Comparison of ENCODE assay signal across 27 cellular contexts in genomic region chr9:99114846-99115500, GRCh38. TPM values are rescaled to one million over a fixed set of nuclear protein-coding genes. Genes with fewer than 3 reads are reported as not detected.
DNase-seq lines count a peak whose midpoint lies in the region; ATAC-seq and TF ChIP-seq lines count a peak whose summit lies in the region.
"Had no signal": no experiment of that assay in that cellular context is flagged by ENCODE, and none has a peak within 500 bp of the region (broad histone marks: within the 10 kb centered on the region; RNA-seq: fewer than 3 reads in every experiment).

No MANE protein-coding gene starts in this region.

- DNase-seq in CD8-positive, alpha-beta T cell = no peak
- DNase-seq in NCI-H2171 (lab: John Stamatoyannopoulos, UW) (peak; percentile 43), cerebellar cortex (ENCODE audit: low spot score) (peak; percentile 57), sciatic nerve (ENCODE audit: low spot score) (no peak), prostate gland (ENCODE audit: low spot score) (no peak)
- no peak for DNase-seq in activated CD4-positive, CD25-positive, alpha-beta regulatory T cell treated with anti-CD3 and anti-CD28 coated beads, Interleukin-2, amount 50 U/mL, for 72 hours
- DNase-seq in activated naive CD4-positive, alpha-beta T cell treated with Interleukin-2 at 50 U/mL for 16 hours = no peak
- DNase-seq: ACHN; activated CD4-positive, alpha-beta memory T cell treated with anti-CD3 and anti-CD28 coated beads for 36 hours; activated CD8-positive, alpha-beta memory T cell treated with anti-CD3 and anti-CD28 coated beads, Interleukin-2, amount 50 U/mL, for 48 hours; effector CD4-positive, alpha-beta T cell; erythroblast; foreskin keratinocyte; hippocampal formation; left lung; MG63; midbrain; NCI-H1417; NCI-H2081; NCI-H446; nephron progenitor cell had no signal

- no peaks in the 10 kb centered on the region for H3K9me3 ChIP-seq in CD8-positive, alpha-beta T cell (ENCODE audit: low read length)
- H3K9me3 ChIP-seq in neutrophil (no peaks in the 10 kb centered on the region), prostate gland (no peaks in the 10 kb centered on the region)
- H3K9me3 ChIP-seq: BLaER1, left lung, MG63 had no signal

- peak overlapping the region; percentile 78 for H3K27ac Mint-ChIP-seq in CD8-positive, alpha-beta T cell
- H3K27ac Mint-ChIP-seq: activated CD4-positive, alpha-beta memory T cell treated with anti-CD3 and anti-CD28 coated beads for 36 hours; activated T-helper 2 cell treated with anti-CD3 and anti-CD28 coated beads, Interferon-gamma antibody, Interleukin-2, Interleukin-4, amounts not matched to agents 10 μg/mL and 5 μg/mL and 100 μg/mL, durations not matched to agents 14 hours and 24 hours and 36 hours; nephron progenitor cell; stimulated activated memory B cell treated with anti-CD40 and anti-IgM and Interleukin-4, amounts not matched to agents 10 μg/mL and 1 μg/mL and 100 μg/mL, for 72 hours had no signal

- WGBS in prostate gland = 81% methylated on average over 6 of the region's 6 CpGs

- no peak for ATAC-seq in CD8-positive, alpha-beta T cell
- no peak for ATAC-seq in sciatic nerve
- ATAC-seq: left lung; stimulated activated memory B cell treated with anti-CD40 and anti-IgM and Interleukin-4, amounts not matched to agents 10 μg/mL and 1 μg/mL and 100 μg/mL, for 72 hours; WTC11 had no signal

- CTCF ChIA-PET in CD8-positive, alpha-beta T cell (lab: Charles Lee) = interaction anchor here (2.9 to 3.0 kb wide), 2 partner anchors 19 to 114 kb away, joined by 14 to 15 read pairs; no protein-coding TSS in a partner anchor

- H3K36me3 Mint-ChIP-seq in CD8-positive, alpha-beta T cell = peaks cover 2% of the 10 kb centered on the region
- H3K36me3 Mint-ChIP-seq: activated CD4-positive, alpha-beta memory T cell treated with anti-CD3 and anti-CD28 coated beads for 36 hours had no signal

- POLR2A ChIA-PET in CD8-positive, alpha-beta T cell (lab: Charles Lee) = interaction anchor here (1.4 to 3.4 kb wide), 2 partner anchors 9 to 12 kb away, joined by 3 to 15 read pairs; no protein-coding TSS in a partner anchor

- no peak overlapping the region for H3K27ac ChIP-seq in CD8-positive, alpha-beta T cell (ENCODE audit: low read depth, low read length)
- H3K27ac ChIP-seq in neutrophil (peak overlapping the region; percentile 75), prostate gland (no peak overlapping the region)
- H3K27ac ChIP-seq: BLaER1, foreskin keratinocyte, left lung had no signal

- no peak for TF ChIP-seq CTCF in CD8-positive, alpha-beta T cell (IDR thresholded peaks at IDR 0.05)
- TF ChIP-seq CTCF in neutrophil (IDR thresholded peaks at IDR 0.05) (no peak), prostate gland (IDR thresholded peaks at IDR 0.05) (no peak)

- no peaks in the 10 kb centered on the region for H3K36me3 ChIP-seq in CD8-positive, alpha-beta T cell (ENCODE audit: insufficient read depth, low read length)
- no peaks in the 10 kb centered on the region for H3K36me3 ChIP-seq in neutrophil
- H3K36me3 ChIP-seq in prostate gland = no peaks in the 10 kb centered on the region
- H3K36me3 ChIP-seq: BLaER1, left lung, MG63 had no signal

- H3K9me3 Mint-ChIP-seq in CD8-positive, alpha-beta T cell = peaks cover 3% of the 10 kb centered on the region
- H3K9me3 Mint-ChIP-seq: activated CD4-positive, alpha-beta memory T cell treated with anti-CD3 and anti-CD28 coated beads for 36 hours; activated T-helper 2 cell treated with anti-CD3 and anti-CD28 coated beads, Interferon-gamma antibody, Interleukin-2, Interleukin-4, amounts not matched to agents 10 μg/mL and 5 μg/mL and 100 μg/mL, durations not matched to agents 14 hours and 24 hours and 36 hours; nephron progenitor cell; stimulated activated memory B cell treated with anti-CD40 and anti-IgM and Interleukin-4, amounts not matched to agents 10 μg/mL and 1 μg/mL and 100 μg/mL, for 72 hours had no signal

- H3K4me1 ChIP-seq in CD8-positive, alpha-beta T cell (ENCODE audit: insufficient read depth, low read length) = peaks cover 84% of the 10 kb centered on the region
- H3K4me1 ChIP-seq in neutrophil (ENCODE audit: control insufficient read depth in 1 of 2, insufficient read depth in 1 of 2, low read depth in 1 of 2, low read length in 1 of 2) = peaks cover 93 to 97% of the 10 kb centered on the region in 2 experiments
- H3K4me1 ChIP-seq in prostate gland (replicated peaks) = no peaks in the 10 kb centered on the region

- no peak overlapping the region for H3K4me3 ChIP-seq in CD8-positive, alpha-beta T cell (ENCODE audit: low read depth, low read length)
- H3K4me3 ChIP-seq in neutrophil (ENCODE audit: low read depth in 1 of 2, low read length in 1 of 2) = no peak overlapping the region
- no peak overlapping the region for H3K4me3 ChIP-seq in prostate gland
- H3K4me3 ChIP-seq: BLaER1, left lung, MG63 had no signal

- H3K27me3 ChIP-seq in CD8-positive, alpha-beta T cell (ENCODE audit: insufficient read depth, low read length) = no peaks in the 10 kb centered on the region
- H3K27me3 ChIP-seq in neutrophil (no peaks in the 10 kb centered on the region), prostate gland (replicated peaks; ENCODE audit: insufficient read depth) (no peaks in the 10 kb centered on the region)
- H3K27me3 ChIP-seq: BLaER1, foreskin keratinocyte, left lung, MG63 had no signal

- no peak overlapping the region for H3K4me3 Mint-ChIP-seq in CD8-positive, alpha-beta T cell
- H3K4me3 Mint-ChIP-seq: activated CD4-positive, alpha-beta memory T cell treated with anti-CD3 and anti-CD28 coated beads for 36 hours; nephron progenitor cell; stimulated activated memory B cell treated with anti-CD40 and anti-IgM and Interleukin-4, amounts not matched to agents 10 μg/mL and 1 μg/mL and 100 μg/mL, for 72 hours; WTC11 had no signal

- H3K27me3 Mint-ChIP-seq in CD8-positive, alpha-beta T cell (ENCODE audit: low read depth) = no peaks in the 10 kb centered on the region
- H3K27me3 Mint-ChIP-seq: activated CD4-positive, alpha-beta memory T cell treated with anti-CD3 and anti-CD28 coated beads for 36 hours; brain; stimulated activated memory B cell treated with anti-CD40 and anti-IgM and Interleukin-4, amounts not matched to agents 10 μg/mL and 1 μg/mL and 100 μg/mL, for 72 hours had no signal

- peaks cover 89% of the 10 kb centered on the region for H3K4me1 Mint-ChIP-seq in CD8-positive, alpha-beta T cell (ENCODE audit: low read depth)

- intact Hi-C loops in CD8-positive, alpha-beta T cell (cut with DNase I, micrococcal nuclease) = loop anchor here (5.0 kb wide), 2 partner anchors 58 to 707 kb away; partner anchors contain the start of gene NR4A3 (in 1 of the 2)
- intact Hi-C loops in sciatic nerve (cut with DNase I) (no loop called here), prostate gland (cut with DNase I) (no loop called here)

- no peak for TF ChIP-seq POLR2A in prostate gland (IDR thresholded peaks at IDR 0.05)

RNA-seq across cellular contexts. Expression of gene TGFBR1, which starts 10.1 kb away (rescaled TPM):
- 10 to 100 TPM; 24.2 to 25.8 TPM for total RNA-seq in CD8-positive, alpha-beta T cell
- total RNA-seq in sciatic nerve (71.3 TPM), prostate gland (10 to 100 TPM; 22.2 to 25.5 TPM)

Comparison
In these comparisons a context has a peak if more than half of its experiments do, and no peak if none do; other contexts are left out.
1. DNase-seq: peak in NCI-H2171 (single experiment) and cerebellar cortex (single experiment); none in CD8-positive, alpha-beta T cell (0 of 7), activated CD4-positive, CD25-positive, alpha-beta regulatory T cell treated with anti-CD3 and anti-CD28 coated beads, Interleukin-2, amount 50 U/mL, for 72 hours (single experiment), sciatic nerve (single experiment), activated naive CD4-positive, alpha-beta T cell treated with Interleukin-2 at 50 U/mL for 16 hours (single experiment) and prostate gland (single experiment).
2. intact Hi-C loops: an anchor here in CD8-positive, alpha-beta T cell (5.0 kb wide); none called in sciatic nerve and prostate gland.